ENCODE assay signal across 1 cellular context in the genomic region with DNA sequence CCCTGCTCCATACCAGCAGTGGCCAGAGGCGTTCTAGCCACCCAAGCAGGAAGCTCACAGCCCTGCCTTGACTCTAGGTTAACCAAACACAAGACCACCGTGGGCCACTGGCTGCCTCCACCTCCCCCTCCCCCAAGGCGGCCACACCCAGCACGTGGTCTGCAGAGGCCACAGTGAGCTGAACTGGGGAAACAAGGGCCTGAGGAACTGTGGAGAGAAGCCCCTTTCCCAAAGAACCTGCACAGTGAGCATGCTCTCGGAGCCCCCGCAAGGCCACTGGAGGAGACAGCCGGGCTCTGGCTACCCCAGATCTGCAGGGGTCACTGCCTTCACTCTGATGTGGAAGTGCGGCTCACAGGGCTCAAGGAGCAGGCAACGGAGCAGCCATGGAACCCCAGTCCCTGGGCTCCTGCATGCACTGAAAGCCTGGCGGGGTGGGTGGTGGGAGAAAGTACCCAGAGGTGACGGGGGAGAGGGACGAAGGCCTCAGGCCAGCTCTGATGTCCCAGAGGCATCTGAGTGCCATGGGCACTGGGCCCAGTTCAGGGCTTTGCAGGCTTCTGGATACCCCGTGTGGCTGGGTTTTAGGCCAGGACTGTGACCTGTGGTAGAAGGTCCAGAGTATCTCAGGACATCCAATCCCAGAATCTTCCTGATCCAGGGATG.
TF ChIP-seq lines count a peak whose summit lies in the region.

No MANE protein-coding gene starts in this region.

TF ChIP-seq in H1, 55 proteins besides CTCF, POLR2A, EP300 and RAD21 (continued from another document):
- TF ChIP-seq EZH2 (IDR thresholded peaks at IDR 0.05; ENCODE audit: low read depth, low read length, severe bottlenecking) (no peak), SP1 (IDR thresholded peaks at IDR 0.05; ENCODE audit: low read depth, low read length) (no peak), ATF2 (IDR thresholded peaks at IDR 0.05; ENCODE audit: low read length) (no peak), TEAD4 (IDR thresholded peaks at IDR 0.05; ENCODE audit: low read depth, low read length) (no peak), SAP30 (IDR thresholded peaks at IDR 0.05; ENCODE audit: insufficient read depth, insufficient replicate concordance, low read length) (no peak)
TF ChIP-seq in H1: peak in this region for 0.
